ENCODE assay signal across 29 cellular contexts in genomic region chr10:73814276-73814895, GRCh38.
"Had no signal": no experiment of that assay in that cellular context is flagged by ENCODE, and none has a peak within 500 bp of the region (broad histone marks: within the 10 kb centered on the region; RNA-seq: fewer than 3 reads in every experiment).

No MANE protein-coding gene starts in this region.

- H3K4me3 ChIP-seq: coronary artery, esophagus muscularis mucosa, gastrocnemius medialis, heart right ventricle had no signal

- ATAC-seq: activated CD4-positive, CD25-positive, alpha-beta regulatory T cell treated with anti-CD3 and anti-CD28 coated beads, Interleukin-2, amount 50 U/mL, for 24 hours; activated CD8-positive, alpha-beta T cell treated with anti-CD3 and anti-CD28 coated beads for 36 hours; activated naive CD4-positive, alpha-beta T cell treated with anti-CD3 and anti-CD28 coated beads, Interleukin-2, amount 50 U/mL, for 72 hours; activated T-cell treated with anti-CD3 and anti-CD28 coated beads, Interleukin-2, amount 50 U/mL, for 72 hours; effector memory CD8-positive, alpha-beta T cell; foreskin keratinocyte; gastrocnemius medialis; heart right ventricle; T-helper 17 cell had no signal

- H3K4me3 Mint-ChIP-seq: activated B cell treated with CpG ODN at 0.5 μM for 24 hours; activated CD8-positive, alpha-beta T cell treated with anti-CD3 and anti-CD28 coated beads for 36 hours; activated naive CD4-positive, alpha-beta T cell treated with anti-CD3 and anti-CD28 coated beads, Interleukin-2, amount 10 ng/mL, durations not matched to agents 7 days and 5 days; activated naive CD8-positive, alpha-beta T cell treated with anti-CD3 and anti-CD28 coated beads, Interleukin-2, amount 10 ng/mL, durations not matched to agents 7 days and 5 days; activated T-cell treated with anti-CD3 and anti-CD28 coated beads, Interleukin-2, amount 50 U/mL, for 72 hours; central memory CD8-positive, alpha-beta T cell; effector memory CD8-positive, alpha-beta T cell; T-helper 17 cell had no signal

- H3K27ac ChIP-seq: brain microvascular endothelial cell, foreskin keratinocyte, gastrocnemius medialis, heart right ventricle, WERI-Rb-1 had no signal

- FAIRE-seq: astrocyte, bronchial epithelial cell had no signal

- H3K9me3 Mint-ChIP-seq: activated B cell treated with CpG ODN at 0.5 μM for 24 hours; activated CD8-positive, alpha-beta T cell treated with anti-CD3 and anti-CD28 coated beads for 36 hours; activated naive CD4-positive, alpha-beta T cell treated with anti-CD3 and anti-CD28 coated beads, Interleukin-2, amount 10 ng/mL, durations not matched to agents 7 days and 5 days; activated naive CD4-positive, alpha-beta T cell treated with anti-CD3 and anti-CD28 coated beads, Interleukin-2, amount 50 U/mL, for 72 hours; activated naive CD8-positive, alpha-beta T cell treated with anti-CD3 and anti-CD28 coated beads, Interleukin-2, amount 10 ng/mL, durations not matched to agents 7 days and 5 days; activated T-cell treated with anti-CD3 and anti-CD28 coated beads, Interleukin-2, amount 50 U/mL, for 72 hours; central memory CD8-positive, alpha-beta T cell; effector memory CD8-positive, alpha-beta T cell; T-helper 2 cell treated with Interferon-gamma antibody and Interleukin-4, amounts not matched to agents 5 μg/mL and 100 μg/mL, for 36 hours had no signal

- DNase-seq: activated B cell treated with CpG ODN at 0.5 μM for 24 hours; activated CD4-positive, alpha-beta T cell treated with anti-CD3 and anti-CD28 coated beads, Interleukin-2, amount 50 U/mL, for 1 hour; activated CD4-positive, alpha-beta T cell treated with anti-CD3 and anti-CD28 coated beads, Interleukin-2, amount 50 U/mL, for 48 hours; activated CD8-positive, alpha-beta memory T cell treated with anti-CD3 and anti-CD28 coated beads for 24 hours; activated CD8-positive, alpha-beta T cell treated with anti-CD3 and anti-CD28 coated beads for 36 hours; activated gamma-delta T cell; activated naive CD4-positive, alpha-beta T cell; activated naive CD4-positive, alpha-beta T cell treated with anti-CD3 and anti-CD28 coated beads, Interleukin-2, amount 10 ng/mL, durations not matched to agents 7 days and 5 days; activated naive CD8-positive, alpha-beta T cell treated with anti-CD3 and anti-CD28 coated beads, Interleukin-2, amount 10 ng/mL, durations not matched to agents 7 days and 5 days; activated T-cell treated with anti-CD3 and anti-CD28 coated beads, Interleukin-2, amount 50 U/mL, for 72 hours; brain microvascular endothelial cell; effector CD4-positive, alpha-beta T cell; effector memory CD8-positive, alpha-beta T cell; foreskin keratinocyte; gastrocnemius medialis; glutamatergic neuron; heart right ventricle; T-helper 1 cell; T-helper 17 cell; T1000 had no signal

- H3K27ac Mint-ChIP-seq: activated CD8-positive, alpha-beta T cell treated with anti-CD3 and anti-CD28 coated beads for 36 hours; activated naive CD4-positive, alpha-beta T cell treated with anti-CD3 and anti-CD28 coated beads, Interleukin-2, amount 50 U/mL, for 72 hours; activated T-cell treated with anti-CD3 and anti-CD28 coated beads, Interleukin-2, amount 50 U/mL, for 72 hours; effector memory CD8-positive, alpha-beta T cell; T-helper 17 cell; T-helper 2 cell treated with Interferon-gamma antibody and Interleukin-4, amounts not matched to agents 5 μg/mL and 100 μg/mL, for 36 hours had no signal

- H3K27me3 Mint-ChIP-seq: activated B cell treated with CpG ODN at 0.5 μM for 24 hours; activated CD8-positive, alpha-beta T cell treated with anti-CD3 and anti-CD28 coated beads for 36 hours; activated naive CD4-positive, alpha-beta T cell treated with anti-CD3 and anti-CD28 coated beads, Interleukin-2, amount 10 ng/mL, durations not matched to agents 7 days and 5 days; activated naive CD8-positive, alpha-beta T cell treated with anti-CD3 and anti-CD28 coated beads, Interleukin-2, amount 10 ng/mL, durations not matched to agents 7 days and 5 days; central memory CD8-positive, alpha-beta T cell; effector memory CD8-positive, alpha-beta T cell; T-helper 17 cell had no signal

- H3K27me3 ChIP-seq: brain microvascular endothelial cell, foreskin keratinocyte, gastrocnemius medialis, heart right ventricle had no signal

- H3K36me3 ChIP-seq: brain microvascular endothelial cell had no signal

- H3K9me3 ChIP-seq: esophagus muscularis mucosa, gastrocnemius medialis, heart right ventricle had no signal

- H3K4me1 ChIP-seq: foreskin keratinocyte had no signal
